ENCODE assay signal across 8 cellular contexts in genomic region chr12:6423267-6424007, GRCh38. TPM values are rescaled to one million over a fixed set of nuclear protein-coding genes. Genes with fewer than 3 reads are reported as not detected.
DNase-seq lines count a peak whose midpoint lies in the region; ATAC-seq and TF ChIP-seq lines count a peak whose summit lies in the region.

No MANE protein-coding gene starts in this region.

- H3K9ac ChIP-seq in SU-DHL-6 (ENCODE audit: low read length) (peak overlapping the region; percentile 36), trophoblast cell (ENCODE audit: low read length) (no peak overlapping the region)

- H3K36me3 Mint-ChIP-seq in CD4-positive, CD25-positive, alpha-beta regulatory T cell = no peaks in the 10 kb centered on the region
- H3K36me3 Mint-ChIP-seq in activated naive CD8-positive, alpha-beta T cell treated with anti-CD3 and anti-CD28 coated beads for 36 hours = peaks cover 4% of the 10 kb centered on the region

- H3K27me3 ChIP-seq in CD4-positive, CD25-positive, alpha-beta regulatory T cell (ENCODE audit: control insufficient read depth, insufficient read depth, low read length) = no peaks in the 10 kb centered on the region
- H3K27me3 ChIP-seq in SU-DHL-6 (ENCODE audit: low read length) = no peaks in the 10 kb centered on the region
- no peaks in the 10 kb centered on the region for H3K27me3 ChIP-seq in trophoblast cell (ENCODE audit: insufficient read depth, low read length)

- H3K4me1 Mint-ChIP-seq in CD4-positive, CD25-positive, alpha-beta regulatory T cell = peaks cover 6 to 48% (median 31%) of the 10 kb centered on the region in 4 donors
- H3K4me1 Mint-ChIP-seq in activated naive CD8-positive, alpha-beta T cell treated with anti-CD3 and anti-CD28 coated beads for 36 hours = peaks cover 49% of the 10 kb centered on the region

- H3K27me3 Mint-ChIP-seq in CD4-positive, CD25-positive, alpha-beta regulatory T cell = no peaks in the 10 kb centered on the region
- no peaks in the 10 kb centered on the region for H3K27me3 Mint-ChIP-seq in activated naive CD8-positive, alpha-beta T cell treated with anti-CD3 and anti-CD28 coated beads for 36 hours

- H3K27ac ChIP-seq in CD4-positive, CD25-positive, alpha-beta regulatory T cell (ENCODE audit: insufficient read depth, low read length, poor library complexity, severe bottlenecking) = peak overlapping the region; percentile 66
- H3K27ac ChIP-seq in SU-DHL-6 (ENCODE audit: low read depth, low read length) (peak overlapping the region; percentile 94), trophoblast cell (ENCODE audit: low read depth, low read length) (no peak overlapping the region)

- no peak overlapping the region for H2AK5ac ChIP-seq in trophoblast cell (ENCODE audit: low read length)

- peak; percentile 75 to 94 (median 86) for DNase-seq in CD4-positive, CD25-positive, alpha-beta regulatory T cell
- peak; percentile 92 for DNase-seq in NCI-H146 treated with DMSO at 0.1 percent for 48 hours (lab: John Stamatoyannopoulos, UW; ENCODE audit: unreplicated experiment)
- DNase-seq in activated naive CD8-positive, alpha-beta T cell treated with anti-CD3 and anti-CD28 coated beads for 36 hours = peak; percentile 78
- DNase-seq in Right ventricle myocardium inferior (ENCODE audit: missing footprints) = peak; percentile 92
- DNase-seq in trophoblast cell = peak; percentile 90 to 96

- no peak overlapping the region for H2BK120ac ChIP-seq in trophoblast cell (ENCODE audit: insufficient read depth, low read length, poor library complexity)

- peak overlapping the region; percentile 72 for H2AFZ ChIP-seq in SU-DHL-6 (ENCODE audit: low read depth, low read length, severe bottlenecking)
- no peak overlapping the region for H2AFZ ChIP-seq in trophoblast cell (ENCODE audit: insufficient read depth, low read length, poor library complexity)

- no CpG with 5 or more reads among the region's 9 CpGs for WGBS in trophoblast cell (ENCODE audit: extremely low coverage, insufficient coverage, insufficient read length)

- H3K27ac Mint-ChIP-seq in CD4-positive, CD25-positive, alpha-beta regulatory T cell = peak overlapping the region; percentile 75 to 98 (median 92)
- H3K27ac Mint-ChIP-seq in activated naive CD8-positive, alpha-beta T cell treated with anti-CD3 and anti-CD28 coated beads for 36 hours = peak overlapping the region; percentile 86

- no peak overlapping the region for H4K8ac ChIP-seq in trophoblast cell (ENCODE audit: low read depth, low read length)

- H2BK5ac ChIP-seq in trophoblast cell (ENCODE audit: low read depth, low read length, poor library complexity) = no peak overlapping the region

- peaks cover 33% of the 10 kb centered on the region for H3K4me1 ChIP-seq in CD4-positive, CD25-positive, alpha-beta regulatory T cell (ENCODE audit: control insufficient read depth, insufficient read depth, low read length, poor library complexity, severe bottlenecking)
- no peaks in the 10 kb centered on the region for H3K4me1 ChIP-seq in trophoblast cell (ENCODE audit: control insufficient read depth in 1 of 2, insufficient read depth in 2 of 2, low read length in 2 of 2)

- H3K79me2 ChIP-seq in SU-DHL-6 (ENCODE audit: insufficient read depth, low read length) (no peaks in the 10 kb centered on the region), trophoblast cell (ENCODE audit: control insufficient read depth, insufficient read depth, low read length, poor library complexity) (no peaks in the 10 kb centered on the region)

- H3K18ac ChIP-seq in trophoblast cell (ENCODE audit: low read length) = no peak overlapping the region

- no peaks in the 10 kb centered on the region for H3K9me3 Mint-ChIP-seq in CD4-positive, CD25-positive, alpha-beta regulatory T cell
- H3K9me3 Mint-ChIP-seq in activated naive CD8-positive, alpha-beta T cell treated with anti-CD3 and anti-CD28 coated beads for 36 hours = no peaks in the 10 kb centered on the region

- no peaks in the 10 kb centered on the region for H4K20me1 ChIP-seq in SU-DHL-6 (ENCODE audit: low read depth, low read length)

- no peaks in the 10 kb centered on the region for H3K9me3 ChIP-seq in CD4-positive, CD25-positive, alpha-beta regulatory T cell (ENCODE audit: control insufficient read depth in 2 of 2, low read length in 2 of 2)
- H3K9me3 ChIP-seq in SU-DHL-6 (ENCODE audit: insufficient read depth, low read length) (no peaks in the 10 kb centered on the region), trophoblast cell (ENCODE audit: insufficient read depth, low read depth, low read length) (no peaks in the 10 kb centered on the region)

- peak overlapping the region; percentile 16 for H3K4me3 ChIP-seq in CD4-positive, CD25-positive, alpha-beta regulatory T cell (ENCODE audit: low read depth, low read length)
- H3K4me3 ChIP-seq in SU-DHL-6 (ENCODE audit: insufficient read depth, low read length, poor library complexity, severe bottlenecking) (no peak overlapping the region), trophoblast cell (ENCODE audit: low read depth, low read length) (no peak overlapping the region)

- no peaks in the 10 kb centered on the region for H3K9me2 ChIP-seq in SU-DHL-6 (replicated peaks; ENCODE audit: insufficient read depth, low read length)

- peak overlapping the region in 2 of 4 donors; percentile 19 to 48 for H3K4me3 Mint-ChIP-seq in CD4-positive, CD25-positive, alpha-beta regulatory T cell
- H3K4me3 Mint-ChIP-seq in activated naive CD8-positive, alpha-beta T cell treated with anti-CD3 and anti-CD28 coated beads for 36 hours = peak overlapping the region; percentile 71

- ATAC-seq in CD4-positive, CD25-positive, alpha-beta regulatory T cell (ENCODE audit: low read depth in 2 of 2) = peak; percentile 77 to 80
- ATAC-seq in GM21786 (IDR thresholded peaks at IDR 0.05; ENCODE audit: unreplicated experiment) (peak; percentile 36), Right ventricle myocardium inferior (peak; percentile 98), HG02840 (IDR thresholded peaks at IDR 0.05; ENCODE audit: low FRiP score, unreplicated experiment) (no peak)

- peaks cover 44% of the 10 kb centered on the region for H3F3A ChIP-seq in SU-DHL-6 (ENCODE audit: insufficient read depth)

- intact Hi-C loops in Right ventricle myocardium inferior (cut with DNase I) = loop anchor here (1.0 to 5.0 kb wide), 3 partner anchors 42 to 129 kb away; no protein-coding TSS in a partner anchor

- H3K14ac ChIP-seq in trophoblast cell (ENCODE audit: low read length) = no peak overlapping the region

- H3K79me1 ChIP-seq in trophoblast cell (ENCODE audit: low read length) = no peaks in the 10 kb centered on the region

- no peak overlapping the region for H3K4ac ChIP-seq in trophoblast cell (ENCODE audit: low read depth, low read length)

- peak overlapping the region; percentile 34 for H3K4me2 ChIP-seq in SU-DHL-6 (ENCODE audit: low read depth, low read length, poor library complexity, severe bottlenecking)
- no peak overlapping the region for H3K4me2 ChIP-seq in trophoblast cell (ENCODE audit: low read length)

- peak; percentile 78 for TF ChIP-seq CTCF in SU-DHL-6 (IDR thresholded peaks at IDR 0.05; ENCODE audit: insufficient read depth, low read length, poor library complexity, severe bottlenecking)

- H4K12ac ChIP-seq in trophoblast cell (ENCODE audit: low read depth, low read length) = no peak overlapping the region

- H4K91ac ChIP-seq in trophoblast cell (ENCODE audit: low read depth, low read length) = no peak overlapping the region

- no peak overlapping the region for H2BK12ac ChIP-seq in trophoblast cell (ENCODE audit: low read length)

- H3K23ac ChIP-seq in trophoblast cell (ENCODE audit: low read length) = no peak overlapping the region

- no peaks in the 10 kb centered on the region for H3K36me3 ChIP-seq in CD4-positive, CD25-positive, alpha-beta regulatory T cell (ENCODE audit: control insufficient read depth, insufficient read depth, low read length)
- H3K36me3 ChIP-seq in SU-DHL-6 (ENCODE audit: low read length) = no peaks in the 10 kb centered on the region
- no peaks in the 10 kb centered on the region for H3K36me3 ChIP-seq in trophoblast cell (ENCODE audit: control insufficient read depth in 1 of 2, insufficient read depth in 2 of 2, low read length in 2 of 2)

RNA-seq across cellular contexts. Expression of gene CD27, which starts 21.3 kb away (rescaled TPM):
- total RNA-seq in CD4-positive, CD25-positive, alpha-beta regulatory T cell = 156 TPM
- 100 to 1,000 TPM; 547 to 707 (median 641) TPM for polyA plus RNA-seq in CD4-positive, CD25-positive, alpha-beta regulatory T cell
- 100 to 1,000 TPM; 175 to 181 TPM for total RNA-seq in activated naive CD8-positive, alpha-beta T cell treated with anti-CD3 and anti-CD28 coated beads for 36 hours
- not detected for total RNA-seq in Right ventricle myocardium inferior
- polyA plus RNA-seq in trophoblast cell (2013) = not detected in 2 replicates

RNA-seq across cellular contexts. Expression of gene TAPBPL, which starts 28.4 kb away (rescaled TPM):
- total RNA-seq in CD4-positive, CD25-positive, alpha-beta regulatory T cell = 28.0 TPM
- 10 to 100 TPM; 34.8 to 72.7 (median 46.9) TPM for polyA plus RNA-seq in CD4-positive, CD25-positive, alpha-beta regulatory T cell
- 10 to 100 TPM; 23.7 to 26.6 TPM for total RNA-seq in activated naive CD8-positive, alpha-beta T cell treated with anti-CD3 and anti-CD28 coated beads for 36 hours
- total RNA-seq in Right ventricle myocardium inferior = 15.7 TPM
- polyA plus RNA-seq in trophoblast cell (2013) = 0.04 and 0.17 TPM in 2 replicates

RNA-seq across cellular contexts. Expression of gene LTBR, which starts 39.5 kb away (rescaled TPM):
- not detected for total RNA-seq in CD4-positive, CD25-positive, alpha-beta regulatory T cell
- under 1 TPM in 1 of 4 donors, not detected in 3; 0.35 TPM for polyA plus RNA-seq in CD4-positive, CD25-positive, alpha-beta regulatory T cell
- total RNA-seq in activated naive CD8-positive, alpha-beta T cell treated with anti-CD3 and anti-CD28 coated beads for 36 hours = 1 to 10 TPM; 1.1 to 1.5 TPM
- total RNA-seq in Right ventricle myocardium inferior = 34.3 TPM
- 34.3 and 34.8 TPM in 2 replicates for polyA plus RNA-seq in trophoblast cell (2013)

RNA-seq across cellular contexts. Expression of gene VAMP1, which starts 47.0 kb away (rescaled TPM):
- 67.3 TPM for total RNA-seq in CD4-positive, CD25-positive, alpha-beta regulatory T cell
- 10 to 100 TPM in 3 of 4 donors, 1 to 10 TPM in 1; 9.8 to 16.1 (median 13.5) TPM for polyA plus RNA-seq in CD4-positive, CD25-positive, alpha-beta regulatory T cell
- total RNA-seq in activated naive CD8-positive, alpha-beta T cell treated with anti-CD3 and anti-CD28 coated beads for 36 hours = 10 to 100 TPM; 34.8 to 35.7 TPM
- total RNA-seq in Right ventricle myocardium inferior = 4.2 TPM
- 8.1 and 8.3 TPM in 2 replicates for polyA plus RNA-seq in trophoblast cell (2013)

RNA-seq across cellular contexts. Expression of gene SCNN1A, which starts 48.1 kb away (rescaled TPM):
- 0.86 TPM for total RNA-seq in CD4-positive, CD25-positive, alpha-beta regulatory T cell
- under 1 TPM; 0.09 to 0.60 (median 0.22) TPM for polyA plus RNA-seq in CD4-positive, CD25-positive, alpha-beta regulatory T cell
- 1 to 10 TPM; 2.7 to 3.7 TPM for total RNA-seq in activated naive CD8-positive, alpha-beta T cell treated with anti-CD3 and anti-CD28 coated beads for 36 hours
- total RNA-seq in Right ventricle myocardium inferior = 0.46 TPM
- 2.3 and 2.7 TPM in 2 replicates for polyA plus RNA-seq in trophoblast cell (2013)

Comparison
In these comparisons a context has a peak if more than half of its experiments do, and no peak if none do; other contexts are left out.
1. RNA of gene CD27, which starts 21.3 kb away (total RNA-seq): 175 to 181 TPM in activated naive CD8-positive, alpha-beta T cell treated with anti-CD3 and anti-CD28 coated beads for 36 hours and 156 TPM in CD4-positive, CD25-positive, alpha-beta regulatory T cell (single experiment); not detected in Right ventricle myocardium inferior (single experiment); every median in the first group is over 100 times any median in the second.
2. RNA of gene LTBR, which starts 39.5 kb away (total RNA-seq): 34.3 TPM in Right ventricle myocardium inferior (single experiment); 1.1 to 1.5 TPM in activated naive CD8-positive, alpha-beta T cell treated with anti-CD3 and anti-CD28 coated beads for 36 hours and not detected in CD4-positive, CD25-positive, alpha-beta regulatory T cell (single experiment); every median in the first group is over 10 times any median in the second.
3. Peak in every context shown above with its lines, with median percentiles within 50 percentile points of each other: DNase-seq.